In the genomic region with DNA sequence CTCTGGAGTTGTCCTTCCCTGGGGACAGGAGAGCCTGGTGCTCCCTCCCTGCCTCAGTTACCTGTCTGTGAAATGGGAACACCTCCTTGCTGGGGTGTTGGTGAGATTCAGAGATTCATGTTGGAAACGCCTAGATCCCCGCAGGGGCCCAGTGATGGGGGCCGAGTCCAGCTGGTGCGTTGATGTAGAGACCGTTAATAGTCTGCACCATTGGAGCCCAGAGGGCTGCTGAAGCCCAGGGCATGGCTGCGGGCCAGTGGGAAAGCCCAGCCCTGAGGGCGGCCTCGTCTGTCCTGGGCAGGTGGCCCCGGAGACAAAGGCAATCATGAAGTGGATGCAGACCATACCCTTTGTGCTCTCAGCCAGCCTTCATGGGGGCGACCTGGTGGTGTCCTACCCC, we compare ENCODE assay signal across 13 cellular contexts. TPM values are rescaled to one million over a fixed set of nuclear protein-coding genes. Genes with fewer than 3 reads are reported as not detected.
A peak's percentile ranks its signal among the peaks of the same experiment; 100 is the strongest.
DNase-seq lines count a peak whose midpoint lies in the region; ATAC-seq and TF ChIP-seq lines count a peak whose summit lies in the region.
"Had no signal": no experiment of that assay in that cellular context is flagged by ENCODE, and none has a peak within 500 bp of the region (broad histone marks: within the 10 kb centered on the region; RNA-seq: fewer than 3 reads in every experiment).

No MANE protein-coding gene starts in this region.

- peak overlapping the region; percentile 22 for H3K4me2 ChIP-seq in neural progenitor cell

- H3K9me3 ChIP-seq in NT2/D1 (ENCODE audit: insufficient read depth, low read length) (no peaks in the 10 kb centered on the region), neural progenitor cell (ENCODE audit: low read depth) (no peaks in the 10 kb centered on the region)
- H3K9me3 ChIP-seq: HAP-1 had no signal

- H3K4me3 Mint-ChIP-seq in natural killer cell treated with Interleukin-12 subunit alpha and Interleukin-12 subunit beta and Interleukin-15 and Interleukin-18, amount 100 ng/mL, for 72 hours: no peak overlapping the region
- no peak overlapping the region for H3K4me3 Mint-ChIP-seq in natural killer cell
- H3K4me3 Mint-ChIP-seq in neural progenitor cell: no peak overlapping the region
- H3K4me3 Mint-ChIP-seq: CD4-positive, CD25-positive, alpha-beta regulatory T cell; CD8-positive, alpha-beta memory T cell had no signal

- no peaks in the 10 kb centered on the region for H3F3A ChIP-seq in neural progenitor cell (ENCODE audit: low read depth)

- TF ChIP-seq CTCF in natural killer cell (IDR thresholded peaks at IDR 0.05) (no peak), neural progenitor cell (IDR thresholded peaks at IDR 0.05) (no peak)

- peaks cover 4 to 16% of the 10 kb centered on the region in 2 donors for H3K27me3 Mint-ChIP-seq in natural killer cell treated with Interleukin-12 subunit alpha and Interleukin-12 subunit beta and Interleukin-15 and Interleukin-18, amount 100 ng/mL, for 72 hours
- H3K27me3 Mint-ChIP-seq in natural killer cell (ENCODE audit: low read depth in 2 of 2) (no peaks in the 10 kb centered on the region), neural progenitor cell (ENCODE audit: insufficient read depth, low read depth) (peaks cover 10% of the 10 kb centered on the region)

- peaks cover 0 to 5% of the 10 kb centered on the region in 2 donors for H3K4me1 Mint-ChIP-seq in natural killer cell treated with Interleukin-12 subunit alpha and Interleukin-12 subunit beta and Interleukin-15 and Interleukin-18, amount 100 ng/mL, for 72 hours (ENCODE audit: low read depth in 2 of 2)
- H3K4me1 Mint-ChIP-seq in natural killer cell (no peaks in the 10 kb centered on the region), neural progenitor cell (no peaks in the 10 kb centered on the region)
- H3K4me1 Mint-ChIP-seq: CD4-positive, CD25-positive, alpha-beta regulatory T cell; CD8-positive, alpha-beta memory T cell had no signal

- H3K9ac ChIP-seq in NT2/D1 (ENCODE audit: insufficient read length, low read depth) (peak overlapping the region; percentile 68), neural progenitor cell (no peak overlapping the region)

- no peak for ATAC-seq in natural killer cell treated with Interleukin-12 subunit alpha and Interleukin-12 subunit beta and Interleukin-15 and Interleukin-18, amount 100 ng/mL, for 72 hours
- ATAC-seq in natural killer cell (no peak), GM18498 (IDR thresholded peaks at IDR 0.05; ENCODE audit: unreplicated experiment) (no peak), HG02852 (IDR thresholded peaks at IDR 0.05; ENCODE audit: unreplicated experiment) (no peak)

- H3K9me3 Mint-ChIP-seq in natural killer cell treated with Interleukin-12 subunit alpha and Interleukin-12 subunit beta and Interleukin-15 and Interleukin-18, amount 100 ng/mL, for 72 hours: no peaks in the 10 kb centered on the region
- no peaks in the 10 kb centered on the region for H3K9me3 Mint-ChIP-seq in natural killer cell
- H3K9me3 Mint-ChIP-seq in neural progenitor cell: no peaks in the 10 kb centered on the region
- H3K9me3 Mint-ChIP-seq: CD4-positive, CD25-positive, alpha-beta regulatory T cell; CD8-positive, alpha-beta memory T cell had no signal

- no peaks in the 10 kb centered on the region for H3K36me3 Mint-ChIP-seq in natural killer cell treated with Interleukin-12 subunit alpha and Interleukin-12 subunit beta and Interleukin-15 and Interleukin-18, amount 100 ng/mL, for 72 hours
- H3K36me3 Mint-ChIP-seq in natural killer cell: no peaks in the 10 kb centered on the region
- H3K36me3 Mint-ChIP-seq in neural progenitor cell: no peaks in the 10 kb centered on the region
- H3K36me3 Mint-ChIP-seq: CD4-positive, CD25-positive, alpha-beta regulatory T cell; CD8-positive, alpha-beta memory T cell had no signal

- no peak overlapping the region for H3K27ac Mint-ChIP-seq in natural killer cell treated with Interleukin-12 subunit alpha and Interleukin-12 subunit beta and Interleukin-15 and Interleukin-18, amount 100 ng/mL, for 72 hours
- H3K27ac Mint-ChIP-seq in natural killer cell (no peak overlapping the region), neural progenitor cell (no peak overlapping the region)
- H3K27ac Mint-ChIP-seq: CD4-positive, CD25-positive, alpha-beta regulatory T cell; CD8-positive, alpha-beta memory T cell had no signal

- H3K36me3 ChIP-seq in NT2/D1 (ENCODE audit: insufficient read depth, insufficient read length, low read length): peaks cover 91% of the 10 kb centered on the region
- H3K36me3 ChIP-seq in neural progenitor cell: no peaks in the 10 kb centered on the region
- H3K36me3 ChIP-seq: HAP-1 had no signal

- intact Hi-C loops in natural killer cell (cut with micrococcal nuclease): no loop called here

- no peak overlapping the region for H2AFZ ChIP-seq in neural progenitor cell (replicated peaks)

- H3K4me1 ChIP-seq in NT2/D1 (ENCODE audit: insufficient read depth, insufficient read length): peaks cover 17% of the 10 kb centered on the region
- H3K4me1 ChIP-seq in neural progenitor cell: no peaks in the 10 kb centered on the region
- H3K4me1 ChIP-seq: HAP-1 had no signal

- no peaks in the 10 kb centered on the region for H4K20me1 ChIP-seq in neural progenitor cell (ENCODE audit: low read depth)

- H3K79me2 ChIP-seq in neural progenitor cell (ENCODE audit: low read depth): no peaks in the 10 kb centered on the region

- H3K4me3 ChIP-seq in NT2/D1 (ENCODE audit: insufficient read length, low read depth): no peak overlapping the region
- no peak overlapping the region for H3K4me3 ChIP-seq in neural progenitor cell
- H3K4me3 ChIP-seq: HAP-1 had no signal

- peak; percentile 28 for DNase-seq in natural killer cell treated with Interleukin-12 subunit alpha and Interleukin-12 subunit beta and Interleukin-15 and Interleukin-18, amount 100 ng/mL, for 72 hours (ENCODE audit: low spot score)
- DNase-seq in natural killer cell (no peak), NT2/D1 (ENCODE audit: low read depth, low spot score) (no peak), neural progenitor cell (ENCODE audit: low spot score) (no peak), D341Med (ENCODE audit: low spot score) (no peak)
- DNase-seq: KG1 had no signal

- H3K27ac ChIP-seq in neural progenitor cell: no peak overlapping the region

- no peaks in the 10 kb centered on the region for H3K27me3 ChIP-seq in NT2/D1 (ENCODE audit: insufficient read depth, insufficient read length)
- no peaks in the 10 kb centered on the region for H3K27me3 ChIP-seq in neural progenitor cell

RNA-seq across cellular contexts. Expression of a gene that starts 14.4 kb away (rescaled TPM):
- total RNA-seq in natural killer cell treated with Interleukin-12 subunit alpha and Interleukin-12 subunit beta and Interleukin-15 and Interleukin-18, amount 100 ng/mL, for 72 hours: not detected
- total RNA-seq in natural killer cell (not detected), neural progenitor cell (ENCODE audit: low replicate concordance) (5.9 TPM in 1 of 2 replicates, not detected in the other)
- total RNA-seq: CD4-positive, CD25-positive, alpha-beta regulatory T cell; CD8-positive, alpha-beta memory T cell had no signal

RNA-seq across cellular contexts. Expression of a gene that starts 26.8 kb away (rescaled TPM):
- not detected for total RNA-seq in natural killer cell treated with Interleukin-12 subunit alpha and Interleukin-12 subunit beta and Interleukin-15 and Interleukin-18, amount 100 ng/mL, for 72 hours
- total RNA-seq in natural killer cell (not detected), neural progenitor cell (ENCODE audit: low replicate concordance) (0.09 and 0.28 TPM in 2 replicates)
- total RNA-seq: A673; CD4-positive, CD25-positive, alpha-beta regulatory T cell; CD8-positive, alpha-beta memory T cell; H4 had no signal
